ENCODE assay signal across 13 cellular contexts in genomic region chr20:40690836-40691565, GRCh38. TPM values are rescaled to one million over a fixed set of nuclear protein-coding genes. Genes with fewer than 3 reads are reported as not detected.
A peak's percentile ranks its signal among the peaks of the same experiment; 100 is the strongest.
DNase-seq lines count a peak whose midpoint lies in the region; ATAC-seq, FAIRE-seq and TF ChIP-seq lines count a peak whose summit lies in the region.
"Had no signal": no experiment of that assay in that cellular context is flagged by ENCODE, and none has a peak within 500 bp of the region (broad histone marks: within the 10 kb centered on the region; RNA-seq: fewer than 3 reads in every experiment).

No MANE protein-coding gene starts in this region.

- DNase-seq in activated B cell treated with CpG ODN at 0.5 μM for 24 hours (no peak), progenitor cell of endocrine pancreas (ENCODE audit: low spot score, unreplicated experiment) (no peak), kidney (no peak), NCI-H2029 treated with DMSO at 0.1 percent for 48 hours (lab: John Stamatoyannopoulos, UW) (no peak), frontal cortex (ENCODE audit: low spot score in 2 of 2) (no peak), SKM-1 (lab: John Stamatoyannopoulos, UW; ENCODE audit: unreplicated experiment) (no peak)
- DNase-seq: activated CD4-positive, alpha-beta T cell treated with anti-CD3 and anti-CD28 coated beads for 1 hour; KBM-7; occipital lobe; SW 1271 had no signal

- H3K4me3 Mint-ChIP-seq in activated B cell treated with CpG ODN at 0.5 μM for 24 hours (peak overlapping the region; percentile 19), progenitor cell of endocrine pancreas (ENCODE audit: low read depth) (peak overlapping the region; percentile 78)

- H3K36me3 ChIP-seq in ES-I3 (ENCODE audit: insufficient read depth, low read length) (no peaks in the 10 kb centered on the region), iPS-20b (ENCODE audit: insufficient read depth, low read depth, low read length) (no peaks in the 10 kb centered on the region), kidney (ENCODE audit: control insufficient read depth in 1 of 2, insufficient read depth in 2 of 2, low read length in 2 of 2) (no peaks in the 10 kb centered on the region)

- FAIRE-seq in kidney (lab: Jason Lieb, UNC) (no peak), frontal cortex (lab: Jason Lieb, UNC) (no peak)
- FAIRE-seq: islet of Langerhans had no signal

- H3K9me3 Mint-ChIP-seq in activated B cell treated with CpG ODN at 0.5 μM for 24 hours (no peaks in the 10 kb centered on the region), progenitor cell of endocrine pancreas (ENCODE audit: low read depth) (no peaks in the 10 kb centered on the region)

- peak overlapping the region; percentile 81; the same call in 1 of the 2 replicates for H3K9ac ChIP-seq in ES-I3 (ENCODE audit: low read depth, low read length)
- no peak overlapping the region for H3K9ac ChIP-seq in iPS-20b (ENCODE audit: low read depth, low read length)
- no peak overlapping the region for H3K9ac ChIP-seq in kidney (ENCODE audit: low read length in 2 of 2)

- H3K4me1 Mint-ChIP-seq in activated B cell treated with CpG ODN at 0.5 μM for 24 hours (peaks cover 19% of the 10 kb centered on the region), progenitor cell of endocrine pancreas (ENCODE audit: low read depth) (peaks cover 15% of the 10 kb centered on the region)

- CTCF ChIA-PET in activated B cell treated with CpG ODN at 0.5 μM for 24 hours (lab: Charles Lee): interaction anchor here (1.3 to 2.0 kb wide), 2 partner anchors 862 to 1422 kb away, joined by 7 to 10 read pairs; no protein-coding TSS in a partner anchor

- H3K4me3 ChIP-seq in iPS-20b (ENCODE audit: low read length): peak overlapping the region; percentile 67; the same call in 1 of the 2 replicates
- H3K4me3 ChIP-seq in kidney (ENCODE audit: low read length in 2 of 2): no peak overlapping the region

- H3K27me3 ChIP-seq in iPS-20b (ENCODE audit: insufficient read depth, low read length): peaks cover 98% of the 10 kb centered on the region

- H3K27ac Mint-ChIP-seq in activated B cell treated with CpG ODN at 0.5 μM for 24 hours (no peak overlapping the region), progenitor cell of endocrine pancreas (no peak overlapping the region)

- intact Hi-C loops in activated B cell treated with CpG ODN at 0.5 μM for 24 hours (cut with micrococcal nuclease): loop anchor here (1.0 to 10.0 kb wide), 4 partner anchors 426 to 1578 kb away; no protein-coding TSS in a partner anchor
- intact Hi-C loops in kidney (cut with DNase I): loop anchor here (10.0 kb wide), 1 partner anchor 806 kb away; no protein-coding TSS in a partner anchor

- peaks cover 69% of the 10 kb centered on the region for H3K27me3 Mint-ChIP-seq in activated B cell treated with CpG ODN at 0.5 μM for 24 hours
- peaks cover 85% of the 10 kb centered on the region for H3K27me3 Mint-ChIP-seq in progenitor cell of endocrine pancreas

- no peak overlapping the region for H3K27ac ChIP-seq in iPS-20b (ENCODE audit: low read length)
- H3K27ac ChIP-seq in kidney (ENCODE audit: low read depth in 2 of 2, low read length in 2 of 2): no peak overlapping the region

- POLR2A ChIA-PET in activated B cell treated with CpG ODN at 0.5 μM for 24 hours (lab: Charles Lee): no interaction called here

- TF ChIP-seq CTCF in activated B cell treated with CpG ODN at 0.5 μM for 24 hours (IDR thresholded peaks at IDR 0.05) (no peak), progenitor cell of endocrine pancreas (IDR thresholded peaks at IDR 0.05; ENCODE audit: unreplicated experiment) (no peak), kidney (IDR thresholded peaks at IDR 0.05; ENCODE audit: borderline replicate concordance, extremely low read depth, insufficient read depth) (no peak)

- ATAC-seq in activated B cell treated with CpG ODN at 0.5 μM for 24 hours (ENCODE audit: low read depth): no peak

- H3K9me3 ChIP-seq in ES-I3 (ENCODE audit: control insufficient read depth, insufficient read depth, low read length): no peaks in the 10 kb centered on the region
- no peaks in the 10 kb centered on the region for H3K9me3 ChIP-seq in iPS-20b (ENCODE audit: insufficient read depth, low read depth, low read length)
- H3K9me3 ChIP-seq in kidney (ENCODE audit: control insufficient read depth in 1 of 2, low read length in 2 of 2): no peaks in the 10 kb centered on the region

- H3K36me3 Mint-ChIP-seq in activated B cell treated with CpG ODN at 0.5 μM for 24 hours (ENCODE audit: low read depth) (no peaks in the 10 kb centered on the region), progenitor cell of endocrine pancreas (ENCODE audit: insufficient read depth) (no peaks in the 10 kb centered on the region)

- H3K4me1 ChIP-seq in ES-I3 (ENCODE audit: insufficient read depth, low read length): peaks cover 5% of the 10 kb centered on the region; the same call in 1 of the 2 replicates
- peaks cover 15% of the 10 kb centered on the region; the same call in 1 of the 2 replicates for H3K4me1 ChIP-seq in iPS-20b (ENCODE audit: insufficient read depth, low read length)
- peaks cover 0 to 13% of the 10 kb centered on the region in 2 donors for H3K4me1 ChIP-seq in kidney (ENCODE audit: control insufficient read depth in 1 of 2, insufficient read depth in 1 of 2, low read depth in 1 of 2, low read length in 2 of 2)

RNA-seq across cellular contexts. Expression of gene MAFB, which starts 2.0 kb away (rescaled TPM):
- total RNA-seq in activated B cell treated with CpG ODN at 0.5 μM for 24 hours: 0.61 and 1.1 TPM in 2 replicates
- total RNA-seq in progenitor cell of endocrine pancreas: 5.9 and 6.1 TPM in 2 replicates
- 39.6 TPM for total RNA-seq in kidney
- polyA plus RNA-seq in kidney (ENCODE audit: insufficient read depth, low read depth, low replicate concordance): 10.4 TPM
- total RNA-seq in frontal cortex: 7.3 TPM
